3 cellular contexts compared by ENCODE assay signal in the genomic region with DNA sequence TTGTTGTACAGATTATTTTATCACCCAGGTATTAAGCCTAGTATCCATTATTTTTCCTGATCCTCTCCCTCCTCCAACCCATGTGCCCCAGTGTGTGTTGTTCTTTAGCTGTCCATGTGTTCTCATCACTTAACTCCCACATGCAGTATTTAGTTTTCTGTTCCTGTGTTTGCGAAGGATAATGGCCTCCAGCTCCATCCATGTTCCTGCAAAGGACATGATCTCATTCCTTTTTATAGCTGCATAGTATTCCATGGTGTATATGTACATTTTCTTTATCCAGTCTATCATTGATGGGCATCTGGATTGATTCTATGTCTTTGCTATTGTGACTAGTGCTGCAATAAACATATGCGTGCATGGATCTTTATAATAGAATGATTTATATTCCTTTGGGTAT.
TF ChIP-seq lines count a peak whose summit lies in the region.

No MANE protein-coding gene starts in this region.

TF ChIP-seq in A549, 52 proteins besides CTCF, POLR2A, EP300 and RAD21:
- TF ChIP-seq KDM1A (IDR thresholded peaks at IDR 0.05; ENCODE audit: low read depth) = 0 out of 2 replicates have a peak, but pooled peaks have one; percentile 11
TF ChIP-seq in A549: peak in this region for 1; not testable (repeated sequence) for 51.

TF ChIP-seq in HEK293, 187 proteins besides CTCF, POLR2A, EP300 and RAD21:
- TF ChIP-seq ZNF146 (tag by site-specific recombination; IDR thresholded peaks at IDR 0.05) = peak; percentile 93

TF ChIP-seq in K562, 482 proteins besides CTCF, POLR2A, EP300 and RAD21:
- peak; percentile 34 for TF ChIP-seq ZNF146 (CRISPR knock-in tag; IDR thresholded peaks at IDR 0.05; ENCODE audit: unreplicated experiment)
